2 cellular contexts compared by ENCODE assay signal in the genomic region with DNA sequence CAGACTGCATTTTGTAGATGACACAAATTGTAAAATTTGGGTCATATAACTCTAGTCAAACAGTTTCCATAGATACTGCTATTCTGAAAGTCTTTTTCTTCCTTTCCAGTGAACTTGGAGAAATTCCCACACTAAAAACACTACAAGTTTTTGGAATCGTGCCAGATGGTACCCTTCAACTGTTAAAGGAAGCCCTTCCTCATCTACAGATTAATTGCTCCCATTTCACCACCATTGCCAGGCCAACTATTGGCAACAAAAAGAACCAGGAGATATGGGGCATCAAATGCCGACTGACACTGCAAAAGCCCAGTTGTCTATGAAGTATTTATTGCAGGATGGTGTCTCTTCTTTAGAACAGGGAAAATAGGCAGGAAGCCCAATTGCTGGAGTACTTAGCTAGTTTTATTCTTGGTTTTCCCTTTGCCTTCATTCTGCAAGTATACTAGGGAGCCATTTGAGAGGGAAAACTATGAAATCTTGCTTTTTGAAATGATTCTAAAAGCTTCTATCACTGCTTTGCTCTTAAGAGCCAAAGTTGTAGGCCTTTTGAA.
TF ChIP-seq lines count a peak whose summit lies in the region.

No MANE protein-coding gene starts in this region.

TF ChIP-seq in IMR-90, 13 proteins besides CTCF, POLR2A, EP300 and RAD21:
- TF ChIP-seq CEBPB (IDR thresholded peaks at IDR 0.05; ENCODE audit: low read depth, low read length) (no peak), USF2 (IDR thresholded peaks at IDR 0.05; ENCODE audit: low read depth, low read length) (no peak), ELK1 (IDR thresholded peaks at IDR 0.05; ENCODE audit: borderline replicate concordance, low read depth, low read length) (no peak)

TF ChIP-seq in K562, 482 proteins besides CTCF, POLR2A, EP300 and RAD21:
- TF ChIP-seq ZC3H8 (IDR thresholded peaks at IDR 0.05): no peak
- TF ChIP-seq NFIC (IDR thresholded peaks at IDR 0.05): peak; percentile 75
- TF ChIP-seq ZNF140 (CRISPR knock-in tag; IDR thresholded peaks at IDR 0.05): no peak
